20 cellular contexts compared by ENCODE assay signal in genomic region chr2:91748869-91749268, GRCh38.
A peak's percentile ranks its signal among the peaks of the same experiment; 100 is the strongest.
DNase-seq lines count a peak whose midpoint lies in the region; ATAC-seq and TF ChIP-seq lines count a peak whose summit lies in the region.
"Had no signal": no experiment of that assay in that cellular context is flagged by ENCODE, and none has a peak within 500 bp of the region (broad histone marks: within the 10 kb centered on the region; RNA-seq: fewer than 3 reads in every experiment).

No MANE protein-coding gene starts in this region.

- intact Hi-C loops in activated CD8-positive, alpha-beta T cell treated with anti-CD3 and anti-CD28 coated beads for 36 hours (cut with micrococcal nuclease), result no loop called here
- intact Hi-C loops in MCF 10A (cut with micrococcal nuclease), result no loop called here

- H3K27ac ChIP-seq in HUES6 (ENCODE audit: low read depth, low read length), result no peak overlapping the region
- H3K27ac ChIP-seq: heart left ventricle, transverse colon had no signal

- DNase-seq in activated CD8-positive, alpha-beta T cell treated with anti-CD3 and anti-CD28 coated beads, Interleukin-2, amount 10 ng/mL, durations not matched to agents 7 days and 5 days, result no peak
- DNase-seq in activated CD8-positive, alpha-beta T cell treated with anti-CD3 and anti-CD28 coated beads for 36 hours, result no peak
- peak; percentile 48 for DNase-seq in endothelial cell (ENCODE audit: low spot score)
- peak; percentile 5 for DNase-seq in nephron progenitor cell
- no peak for DNase-seq in MCF 10A (ENCODE audit: unreplicated experiment)
- DNase-seq: activated CD8-positive, alpha-beta memory T cell treated with anti-CD3 and anti-CD28 coated beads, Interleukin-2, amount 50 U/mL, for 48 hours; activated naive CD4-positive, alpha-beta T cell; DMS79 treated with DMSO at 0.1 percent for 48 hours; effector CD8-positive, alpha-beta T cell; heart left ventricle; KG1; NCI-H2081 treated with DMSO at 0.1 percent for 48 hours; NCI-H510A; SHP77 treated with DMSO at 0.1 percent for 48 hours; transverse colon had no signal

- no peak overlapping the region for H3K9ac ChIP-seq in HUES6 (ENCODE audit: low read length)

- ATAC-seq in activated CD8-positive, alpha-beta T cell treated with anti-CD3 and anti-CD28 coated beads, Interleukin-2, amount 10 ng/mL, durations not matched to agents 7 days and 5 days, result peak; percentile 71
- ATAC-seq in activated CD8-positive, alpha-beta T cell treated with anti-CD3 and anti-CD28 coated beads for 36 hours, result no peak
- no peak for ATAC-seq in HG03565 (IDR thresholded peaks at IDR 0.05; ENCODE audit: unreplicated experiment)
- no peak for ATAC-seq in HG02642 (IDR thresholded peaks at IDR 0.05; ENCODE audit: poor library complexity, unreplicated experiment)

- no peak overlapping the region for H3K27ac Mint-ChIP-seq in activated CD8-positive, alpha-beta T cell treated with anti-CD3 and anti-CD28 coated beads, Interleukin-2, amount 10 ng/mL, durations not matched to agents 7 days and 5 days
- H3K27ac Mint-ChIP-seq in activated CD8-positive, alpha-beta T cell treated with anti-CD3 and anti-CD28 coated beads for 36 hours, result no peak overlapping the region
- H3K27ac Mint-ChIP-seq in endothelial cell (ENCODE audit: unreplicated experiment) (no peak overlapping the region), nephron progenitor cell (no peak overlapping the region), MCF 10A (ENCODE audit: low read depth, unreplicated experiment) (no peak overlapping the region)
- H3K27ac Mint-ChIP-seq: CD8-positive, alpha-beta memory T cell; T-helper 2 cell treated with Interferon-gamma antibody and Interleukin-4, amounts not matched to agents 5 μg/mL and 100 μg/mL, for 36 hours had no signal

- peaks cover 11% of the 10 kb centered on the region; the same call in 1 of the 2 replicates for H3K27me3 ChIP-seq in HUES6 (ENCODE audit: control insufficient read depth, insufficient read depth, low read length)

- no peaks in the 10 kb centered on the region for H3K36me3 ChIP-seq in HUES6 (ENCODE audit: control insufficient read depth, insufficient read depth, low read length)
- H3K36me3 ChIP-seq: heart left ventricle, transverse colon had no signal

- TF ChIP-seq CTCF in activated CD8-positive, alpha-beta T cell treated with anti-CD3 and anti-CD28 coated beads for 36 hours (IDR thresholded peaks at IDR 0.05), result no peak
- TF ChIP-seq CTCF in endothelial cell (IDR thresholded peaks at IDR 0.05; ENCODE audit: unreplicated experiment) (no peak), nephron progenitor cell (IDR thresholded peaks at IDR 0.05) (no peak), MCF 10A (IDR thresholded peaks at IDR 0.05; ENCODE audit: unreplicated experiment) (no peak)

- H3K27me3 Mint-ChIP-seq in activated CD8-positive, alpha-beta T cell treated with anti-CD3 and anti-CD28 coated beads, Interleukin-2, amount 10 ng/mL, durations not matched to agents 7 days and 5 days (ENCODE audit: low read depth), result peaks cover 3% of the 10 kb centered on the region
- peaks cover 7% of the 10 kb centered on the region for H3K27me3 Mint-ChIP-seq in activated CD8-positive, alpha-beta T cell treated with anti-CD3 and anti-CD28 coated beads for 36 hours
- H3K27me3 Mint-ChIP-seq in endothelial cell (ENCODE audit: unreplicated experiment) (peaks cover 11% of the 10 kb centered on the region), nephron progenitor cell (ENCODE audit: low read depth, poor library complexity) (peaks cover 3% of the 10 kb centered on the region), MCF 10A (ENCODE audit: insufficient read depth, unreplicated experiment) (no peaks in the 10 kb centered on the region)

- H3K4me3 ChIP-seq in HUES6 (ENCODE audit: low read depth, low read length), result peak overlapping the region; percentile 37; the same call in 1 of the 2 replicates
- H3K4me3 ChIP-seq: heart left ventricle, transverse colon had no signal

- H3K4me1 ChIP-seq in HUES6 (ENCODE audit: control insufficient read depth, insufficient read depth, low read length), result peaks cover 3% of the 10 kb centered on the region; the same call in 1 of the 2 replicates
- H3K4me1 ChIP-seq: heart left ventricle, transverse colon had no signal

- H3K4me1 Mint-ChIP-seq in activated CD8-positive, alpha-beta T cell treated with anti-CD3 and anti-CD28 coated beads, Interleukin-2, amount 10 ng/mL, durations not matched to agents 7 days and 5 days (ENCODE audit: low read depth), result no peaks in the 10 kb centered on the region
- no peaks in the 10 kb centered on the region for H3K4me1 Mint-ChIP-seq in activated CD8-positive, alpha-beta T cell treated with anti-CD3 and anti-CD28 coated beads for 36 hours (ENCODE audit: low read depth)
- H3K4me1 Mint-ChIP-seq in endothelial cell (ENCODE audit: unreplicated experiment), result peaks cover 28% of the 10 kb centered on the region
- H3K4me1 Mint-ChIP-seq in nephron progenitor cell, result no peaks in the 10 kb centered on the region
- no peaks in the 10 kb centered on the region for H3K4me1 Mint-ChIP-seq in MCF 10A (ENCODE audit: insufficient read depth, unreplicated experiment)
- H3K4me1 Mint-ChIP-seq: CD8-positive, alpha-beta memory T cell had no signal

- no peak overlapping the region for H3K4me3 Mint-ChIP-seq in activated CD8-positive, alpha-beta T cell treated with anti-CD3 and anti-CD28 coated beads, Interleukin-2, amount 10 ng/mL, durations not matched to agents 7 days and 5 days
- H3K4me3 Mint-ChIP-seq in activated CD8-positive, alpha-beta T cell treated with anti-CD3 and anti-CD28 coated beads for 36 hours, result no peak overlapping the region
- H3K4me3 Mint-ChIP-seq in endothelial cell (ENCODE audit: unreplicated experiment), result peak overlapping the region; percentile 79
- H3K4me3 Mint-ChIP-seq in nephron progenitor cell, result no peak overlapping the region
- no peak overlapping the region for H3K4me3 Mint-ChIP-seq in MCF 10A (ENCODE audit: unreplicated experiment)
- H3K4me3 Mint-ChIP-seq: CD8-positive, alpha-beta memory T cell; T-helper 2 cell treated with Interferon-gamma antibody and Interleukin-4, amounts not matched to agents 5 μg/mL and 100 μg/mL, for 36 hours had no signal

- no peaks in the 10 kb centered on the region for H3K9me3 Mint-ChIP-seq in activated CD8-positive, alpha-beta T cell treated with anti-CD3 and anti-CD28 coated beads, Interleukin-2, amount 10 ng/mL, durations not matched to agents 7 days and 5 days (ENCODE audit: insufficient read depth)
- peaks cover 2% of the 10 kb centered on the region for H3K9me3 Mint-ChIP-seq in activated CD8-positive, alpha-beta T cell treated with anti-CD3 and anti-CD28 coated beads for 36 hours
- H3K9me3 Mint-ChIP-seq in endothelial cell (ENCODE audit: unreplicated experiment) (no peaks in the 10 kb centered on the region), nephron progenitor cell (peaks cover 42% of the 10 kb centered on the region), MCF 10A (ENCODE audit: unreplicated experiment) (no peaks in the 10 kb centered on the region)
- H3K9me3 Mint-ChIP-seq: T-helper 2 cell treated with Interferon-gamma antibody and Interleukin-4, amounts not matched to agents 5 μg/mL and 100 μg/mL, for 36 hours had no signal

- H3K36me3 Mint-ChIP-seq in activated CD8-positive, alpha-beta T cell treated with anti-CD3 and anti-CD28 coated beads, Interleukin-2, amount 10 ng/mL, durations not matched to agents 7 days and 5 days (ENCODE audit: low read depth), result no peaks in the 10 kb centered on the region
- no peaks in the 10 kb centered on the region for H3K36me3 Mint-ChIP-seq in activated CD8-positive, alpha-beta T cell treated with anti-CD3 and anti-CD28 coated beads for 36 hours (ENCODE audit: low read depth)
- no peaks in the 10 kb centered on the region for H3K36me3 Mint-ChIP-seq in endothelial cell (ENCODE audit: low read depth, unreplicated experiment)
- no peaks in the 10 kb centered on the region for H3K36me3 Mint-ChIP-seq in nephron progenitor cell (ENCODE audit: low read depth)
- H3K36me3 Mint-ChIP-seq in MCF 10A (ENCODE audit: insufficient read depth, unreplicated experiment), result no peaks in the 10 kb centered on the region
- H3K36me3 Mint-ChIP-seq: CD8-positive, alpha-beta memory T cell had no signal

- H3K9me3 ChIP-seq in HUES6 (ENCODE audit: control insufficient read depth, insufficient read depth, low read depth, low read length), result no peaks in the 10 kb centered on the region
- H3K9me3 ChIP-seq: heart left ventricle, transverse colon had no signal

- CTCF ChIA-PET in activated CD8-positive, alpha-beta T cell treated with anti-CD3 and anti-CD28 coated beads, Interleukin-2, amount 10 ng/mL, durations not matched to agents 7 days and 5 days (lab: Charles Lee), result no interaction called here
- CTCF ChIA-PET in activated CD8-positive, alpha-beta T cell treated with anti-CD3 and anti-CD28 coated beads for 36 hours (lab: Charles Lee), result no interaction called here
- CTCF ChIA-PET in MCF 10A (lab: Yijun Ruan, JAX), result no interaction called here

- POLR2A ChIA-PET in activated CD8-positive, alpha-beta T cell treated with anti-CD3 and anti-CD28 coated beads, Interleukin-2, amount 10 ng/mL, durations not matched to agents 7 days and 5 days (lab: Charles Lee), result no interaction called here
- POLR2A ChIA-PET in activated CD8-positive, alpha-beta T cell treated with anti-CD3 and anti-CD28 coated beads for 36 hours (lab: Charles Lee), result no interaction called here
- POLR2A ChIA-PET in MCF 10A (lab: Yijun Ruan, JAX), result no interaction called here

- BruUV-seq in MCF 10A (replicated peaks; lab: Mats Ljungman, UMichigan), result no TSS peak

Comparison
In these comparisons a context has a peak if more than half of its experiments do, and no peak if none do; other contexts are left out.
1. DNase-seq: peak in endothelial cell (single experiment) and nephron progenitor cell (single experiment); none in activated CD8-positive, alpha-beta T cell treated with anti-CD3 and anti-CD28 coated beads, Interleukin-2, amount 10 ng/mL, durations not matched to agents 7 days and 5 days (single experiment), activated CD8-positive, alpha-beta T cell treated with anti-CD3 and anti-CD28 coated beads for 36 hours (single experiment) and MCF 10A (single experiment).